16 cellular contexts compared by ENCODE assay signal in genomic region chr11:103070142-103070541, GRCh38. TPM values are rescaled to one million over a fixed set of nuclear protein-coding genes. Genes with fewer than 3 reads are reported as not detected.
DNase-seq lines count a peak whose midpoint lies in the region; ATAC-seq and TF ChIP-seq lines count a peak whose summit lies in the region.
"Had no signal": no experiment of that assay in that cellular context is flagged by ENCODE, and none has a peak within 500 bp of the region (broad histone marks: within the 10 kb centered on the region; RNA-seq: fewer than 3 reads in every experiment).

No MANE protein-coding gene starts in this region.

- no peaks in the 10 kb centered on the region for H3K9me3 Mint-ChIP-seq in activated T-cell treated with anti-CD3 and anti-CD28 coated beads, Interleukin-2, amount 50 U/mL, for 24 hours
- H3K9me3 Mint-ChIP-seq in activated T-helper 17 cell treated with anti-CD3 and anti-CD28 coated beads, Interleukin-2, amount 50 U/mL, for 72 hours = no peaks in the 10 kb centered on the region
- peaks cover 0 to 2% of the 10 kb centered on the region in 2 donors for H3K9me3 Mint-ChIP-seq in stimulated activated naive B cell treated with anti-CD40 and anti-IgM and Interleukin-4, amounts not matched to agents 10 μg/mL and 1 μg/mL and 100 μg/mL, for 72 hours

- no peaks in the 10 kb centered on the region for H3K27me3 ChIP-seq in heart left ventricle
- H3K27me3 ChIP-seq: tibial artery had no signal

- intact Hi-C loops in left colon (cut with DNase I, micrococcal nuclease) (no loop called here), heart left ventricle (cut with DNase I) (no loop called here)

- no peak for TF ChIP-seq CTCF in heart left ventricle (IDR thresholded peaks at IDR 0.05)

- TF ChIP-seq POLR2A in heart left ventricle (IDR thresholded peaks at IDR 0.05) = no peak

- no peak for DNase-seq in activated T-cell treated with anti-CD3 and anti-CD28 coated beads, Interleukin-2, amount 50 U/mL, for 24 hours
- no peak for DNase-seq in activated T-cell treated with anti-CD3 and anti-CD28 coated beads, Interleukin-2, amount 50 U/mL, for 1 hour
- DNase-seq in stimulated activated naive B cell treated with anti-CD40 and anti-IgM and Interleukin-4, amounts not matched to agents 10 μg/mL and 1 μg/mL and 100 μg/mL, for 72 hours = no peak
- no peak for DNase-seq in left colon
- DNase-seq in NK-92 treated with Interleukin-12 subunit alpha and Interleukin-12 subunit beta, amount 100 ng/mL, for 24 hours (lab: John Stamatoyannopoulos, UW) = no peak
- no peak for DNase-seq in heart left ventricle
- DNase-seq: activated CD4-positive, CD25-positive, alpha-beta regulatory T cell treated with anti-CD3 and anti-CD28 coated beads, Interleukin-2, amount 50 U/mL, for 72 hours; cerebellar nuclear complex; NCI-H2107; occipital lobe; tibial artery had no signal

- H3K4me1 ChIP-seq in heart left ventricle = peaks cover 0 to 31% (median 0%) of the 10 kb centered on the region in 12 donors
- H3K4me1 ChIP-seq: tibial artery had no signal

- H3K9me3 ChIP-seq in heart left ventricle = no peaks in the 10 kb centered on the region
- H3K9me3 ChIP-seq: tibial artery had no signal

- ATAC-seq in HG03442 (IDR thresholded peaks at IDR 0.05; ENCODE audit: unreplicated experiment) (peak; percentile 40), left colon (no peak), heart left ventricle (no peak)
- ATAC-seq in activated T-helper 17 cell treated with anti-CD3 and anti-CD28 coated beads, Interleukin-2, amount 50 U/mL, for 72 hours (replicated peaks) = no peak
- ATAC-seq in stimulated activated naive B cell treated with anti-CD40 and anti-IgM and Interleukin-4, amounts not matched to agents 10 μg/mL and 1 μg/mL and 100 μg/mL, for 72 hours (replicated peaks) = peak; percentile 56 to 58

- H3K4me1 Mint-ChIP-seq in activated T-cell treated with anti-CD3 and anti-CD28 coated beads, Interleukin-2, amount 50 U/mL, for 24 hours (ENCODE audit: low read depth) = peaks cover 57% of the 10 kb centered on the region
- H3K4me1 Mint-ChIP-seq in activated T-helper 17 cell treated with anti-CD3 and anti-CD28 coated beads, Interleukin-2, amount 50 U/mL, for 72 hours = peaks cover 22% of the 10 kb centered on the region
- H3K4me1 Mint-ChIP-seq in stimulated activated naive B cell treated with anti-CD40 and anti-IgM and Interleukin-4, amounts not matched to agents 10 μg/mL and 1 μg/mL and 100 μg/mL, for 72 hours = peaks cover 28 to 35% of the 10 kb centered on the region in 2 donors

- peak overlapping the region; percentile 74 for H3K27ac Mint-ChIP-seq in activated T-cell treated with anti-CD3 and anti-CD28 coated beads, Interleukin-2, amount 50 U/mL, for 24 hours
- H3K27ac Mint-ChIP-seq in activated T-helper 17 cell treated with anti-CD3 and anti-CD28 coated beads, Interleukin-2, amount 50 U/mL, for 72 hours = peak overlapping the region; percentile 65
- H3K27ac Mint-ChIP-seq in stimulated activated naive B cell treated with anti-CD40 and anti-IgM and Interleukin-4, amounts not matched to agents 10 μg/mL and 1 μg/mL and 100 μg/mL, for 72 hours = peak overlapping the region; percentile 17

- peaks cover 0 to 38% (median 17%) of the 10 kb centered on the region in 9 donors for H3K36me3 ChIP-seq in heart left ventricle

- H3K4me3 Mint-ChIP-seq in activated T-cell treated with anti-CD3 and anti-CD28 coated beads, Interleukin-2, amount 50 U/mL, for 24 hours = peak overlapping the region; percentile 25
- H3K4me3 Mint-ChIP-seq in activated T-helper 17 cell treated with anti-CD3 and anti-CD28 coated beads, Interleukin-2, amount 50 U/mL, for 72 hours = peak overlapping the region; percentile 19
- H3K4me3 Mint-ChIP-seq in stimulated activated naive B cell treated with anti-CD40 and anti-IgM and Interleukin-4, amounts not matched to agents 10 μg/mL and 1 μg/mL and 100 μg/mL, for 72 hours = peak overlapping the region in 1 of 2 donors; percentile 36

- no peaks in the 10 kb centered on the region for H3K27me3 Mint-ChIP-seq in activated T-cell treated with anti-CD3 and anti-CD28 coated beads, Interleukin-2, amount 50 U/mL, for 24 hours
- no peaks in the 10 kb centered on the region for H3K27me3 Mint-ChIP-seq in activated T-helper 17 cell treated with anti-CD3 and anti-CD28 coated beads, Interleukin-2, amount 50 U/mL, for 72 hours
- no peaks in the 10 kb centered on the region for H3K27me3 Mint-ChIP-seq in stimulated activated naive B cell treated with anti-CD40 and anti-IgM and Interleukin-4, amounts not matched to agents 10 μg/mL and 1 μg/mL and 100 μg/mL, for 72 hours

- H3K36me3 Mint-ChIP-seq in activated T-cell treated with anti-CD3 and anti-CD28 coated beads, Interleukin-2, amount 50 U/mL, for 24 hours (ENCODE audit: low read depth) = peaks cover 88% of the 10 kb centered on the region
- peaks cover 86% of the 10 kb centered on the region for H3K36me3 Mint-ChIP-seq in activated T-helper 17 cell treated with anti-CD3 and anti-CD28 coated beads, Interleukin-2, amount 50 U/mL, for 72 hours (ENCODE audit: low read depth)
- peaks cover 54 to 70% of the 10 kb centered on the region in 2 donors for H3K36me3 Mint-ChIP-seq in stimulated activated naive B cell treated with anti-CD40 and anti-IgM and Interleukin-4, amounts not matched to agents 10 μg/mL and 1 μg/mL and 100 μg/mL, for 72 hours

- H3K27ac ChIP-seq in heart left ventricle = peak overlapping the region in 1 of 12 donors; percentile 10
- H3K27ac ChIP-seq: HL-60, SK-N-MC, tibial artery had no signal

- no peak overlapping the region for H3K4me3 ChIP-seq in heart left ventricle
- H3K4me3 ChIP-seq: lung, SK-N-MC, tibial artery had no signal

RNA-seq across cellular contexts. Expression of gene DCUN1D5, which starts 21.8 kb away (rescaled TPM):
- total RNA-seq in activated T-helper 17 cell treated with anti-CD3 and anti-CD28 coated beads, Interleukin-2, amount 50 U/mL, for 72 hours = 10 to 100 TPM; 39.2 to 64.8 TPM
- total RNA-seq in left colon (10 to 100 TPM; 10.5 to 14.4 TPM), heart left ventricle (10 to 100 TPM; 17.6 to 37.9 (median 24.5) TPM)
- 10 to 100 TPM; 11.9 to 51.6 TPM for polyA plus RNA-seq in heart left ventricle

RNA-seq across cellular contexts. Expression of gene DYNC2H1, which starts 39.1 kb away (rescaled TPM):
- total RNA-seq in activated T-helper 17 cell treated with anti-CD3 and anti-CD28 coated beads, Interleukin-2, amount 50 U/mL, for 72 hours = 1 to 10 TPM; 2.2 to 2.5 TPM
- total RNA-seq in left colon = 1 to 10 TPM; 2.0 to 3.6 TPM
- total RNA-seq in heart left ventricle = 1 to 10 TPM; 2.3 to 7.2 (median 3.8) TPM
- polyA plus RNA-seq in heart left ventricle = 1 to 10 TPM; 2.4 to 3.0 TPM

Comparison
In these comparisons a context has a peak if more than half of its experiments do, and no peak if none do; other contexts are left out.
1. H3K27ac Mint-ChIP-seq: peak in every context shown above with its lines; median percentile 74 in activated T-cell treated with anti-CD3 and anti-CD28 coated beads, Interleukin-2, amount 50 U/mL, for 24 hours; 65 in activated T-helper 17 cell treated with anti-CD3 and anti-CD28 coated beads, Interleukin-2, amount 50 U/mL, for 72 hours; 17 in stimulated activated naive B cell treated with anti-CD40 and anti-IgM and Interleukin-4, amounts not matched to agents 10 μg/mL and 1 μg/mL and 100 μg/mL, for 72 hours.
2. ATAC-seq: peak in HG03442 (single experiment) and stimulated activated naive B cell treated with anti-CD40 and anti-IgM and Interleukin-4, amounts not matched to agents 10 μg/mL and 1 μg/mL and 100 μg/mL, for 72 hours (2 of 2); none in activated T-helper 17 cell treated with anti-CD3 and anti-CD28 coated beads, Interleukin-2, amount 50 U/mL, for 72 hours (single experiment), left colon (single experiment) and heart left ventricle (0 of 4).